Comparison of ENCODE assay signal across 13 cellular contexts in the genomic region with DNA sequence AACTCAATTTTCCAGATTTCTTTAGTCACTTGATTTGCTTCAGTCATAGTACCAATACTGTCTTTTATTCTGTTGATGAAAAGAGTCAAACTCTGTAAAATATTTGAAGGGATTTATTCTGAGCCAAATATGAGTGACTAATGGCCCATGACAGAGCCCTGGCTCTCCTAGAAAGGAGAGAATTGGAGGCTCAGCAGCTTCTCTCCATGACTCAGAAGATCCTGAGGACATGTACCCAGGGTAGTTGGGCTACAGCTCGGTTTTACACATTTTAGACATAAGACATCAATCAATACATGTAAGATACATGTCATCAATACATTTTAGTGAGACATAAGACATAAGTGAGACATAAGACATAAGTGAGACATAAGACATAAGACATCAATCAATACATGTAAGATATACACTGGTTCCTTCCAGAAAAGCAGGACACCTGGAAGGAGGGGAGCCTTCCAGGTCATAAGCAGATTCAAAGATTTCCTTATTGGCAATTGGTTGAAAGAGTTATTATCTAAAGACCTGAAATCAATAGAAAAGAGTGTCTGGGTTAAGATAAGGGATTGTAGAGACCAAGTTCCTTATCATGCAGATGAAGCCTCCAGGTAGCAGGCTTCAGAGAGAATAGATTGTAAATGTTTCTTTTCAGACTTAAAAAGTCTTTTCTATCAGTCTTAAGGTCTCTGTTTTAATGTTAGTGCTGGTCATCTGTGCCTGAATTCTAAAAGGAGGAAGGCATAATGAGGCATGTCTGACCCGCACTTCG.
DNase-seq lines count a peak whose midpoint lies in the region; ATAC-seq and TF ChIP-seq lines count a peak whose summit lies in the region.
"Had no signal": no experiment of that assay in that cellular context is flagged by ENCODE, and none has a peak within 500 bp of the region (broad histone marks: within the 10 kb centered on the region; RNA-seq: fewer than 3 reads in every experiment).

No MANE protein-coding gene starts in this region.

- H3K36me3 ChIP-seq in right atrium auricular region: no peaks in the 10 kb centered on the region
- H3K36me3 ChIP-seq in MM.1S (replicated peaks; ENCODE audit: insufficient read depth, low read length): no peaks in the 10 kb centered on the region
- H3K36me3 ChIP-seq: cardiac muscle cell, SJCRH30 had no signal

- no peaks in the 10 kb centered on the region for H3F3A ChIP-seq in MM.1S (ENCODE audit: insufficient read depth, low read length)

- H3K9me2 ChIP-seq in MM.1S (replicated peaks; ENCODE audit: insufficient read depth, low read length): no peaks in the 10 kb centered on the region

- H3K4me1 ChIP-seq in right atrium auricular region (peaks cover 0 to 16% of the 10 kb centered on the region in 2 donors), MM.1S (ENCODE audit: low read length) (no peaks in the 10 kb centered on the region)

- H3K79me2 ChIP-seq in MM.1S (ENCODE audit: low read length): no peaks in the 10 kb centered on the region

- H3K27me3 ChIP-seq in right atrium auricular region (no peaks in the 10 kb centered on the region), MM.1S (replicated peaks; ENCODE audit: insufficient read depth, low read length) (no peaks in the 10 kb centered on the region)
- H3K27me3 ChIP-seq: cardiac muscle cell, SJCRH30 had no signal

- no peak overlapping the region for H3K4me2 ChIP-seq in MM.1S (ENCODE audit: low read depth, low read length)

- H3K27ac ChIP-seq in right atrium auricular region: peak overlapping the region; percentile 28 to 61
- no peak overlapping the region for H3K27ac ChIP-seq in MM.1S (ENCODE audit: low read length)
- H3K27ac ChIP-seq: cardiac muscle cell, SJCRH30 had no signal

- ATAC-seq in Right ventricle myocardium superior (ENCODE audit: poor library complexity) (no peak), GM21717 (IDR thresholded peaks at IDR 0.05; ENCODE audit: unreplicated experiment) (no peak)

- TF ChIP-seq CTCF in right atrium auricular region (IDR thresholded peaks at IDR 0.05): no peak
- TF ChIP-seq CTCF in MM.1S (IDR thresholded peaks at IDR 0.05; ENCODE audit: low read length): no peak

- intact Hi-C loops in Right ventricle myocardium superior (cut with DNase I): no loop called here

- H4K20me1 ChIP-seq in MM.1S (ENCODE audit: insufficient read depth, low read length): no peaks in the 10 kb centered on the region

- H3K9ac ChIP-seq in MM.1S (ENCODE audit: low read length): no peak overlapping the region

- no peaks in the 10 kb centered on the region for H3K9me3 ChIP-seq in right atrium auricular region
- H3K9me3 ChIP-seq in MM.1S (replicated peaks; ENCODE audit: insufficient read depth, low read length): no peaks in the 10 kb centered on the region
- H3K9me3 ChIP-seq: SJCRH30 had no signal

- DNase-seq in right atrium auricular region (ENCODE audit: low spot score) (no peak), Right ventricle myocardium superior (no peak), amniotic epithelial cell (ENCODE audit: low read depth) (peak; percentile 71), hepatic stellate cell (ENCODE audit: low spot score) (peak; percentile 34), NCI-H1048 (lab: John Stamatoyannopoulos, UW) (no peak), NCI-H1105 (lab: John Stamatoyannopoulos, UW) (no peak), MM.1S (no peak)
- DNase-seq: activated B cell treated with CpG ODN at 0.5 μM for 24 hours, kidney, NCI-H526, SJCRH30 had no signal

- H2AFZ ChIP-seq in MM.1S (ENCODE audit: low read length): no peak overlapping the region

- no peak overlapping the region for H3K4me3 ChIP-seq in right atrium auricular region
- no peak overlapping the region for H3K4me3 ChIP-seq in MM.1S (ENCODE audit: low read length)
- H3K4me3 ChIP-seq: cardiac muscle cell, SJCRH30 had no signal

Comparison
In these comparisons a context has a peak if more than half of its experiments do, and no peak if none do; other contexts are left out.
1. DNase-seq: peak in amniotic epithelial cell (single experiment) and hepatic stellate cell (single experiment); none in right atrium auricular region (single experiment), Right ventricle myocardium superior (single experiment), NCI-H1048 (single experiment), NCI-H1105 (single experiment) and MM.1S (single experiment).